Comparison of ENCODE assay signal across 1 cellular context in genomic region chr14:90424075-90424474, GRCh38.
TF ChIP-seq lines count a peak whose summit lies in the region.

No MANE protein-coding gene starts in this region.

TF ChIP-seq in GM23338, 12 proteins besides CTCF, POLR2A, EP300 and RAD21 (continued from another document):
- TF ChIP-seq ZNF462 (CRISPR knock-in tag; IDR thresholded peaks at IDR 0.05) (no peak), STAT1 (IDR thresholded peaks at IDR 0.05; ENCODE audit: unreplicated experiment) (no peak), CREB1 (CRISPR knock-in tag; IDR thresholded peaks at IDR 0.05; ENCODE audit: low read depth) (no peak), ZNF331 (CRISPR knock-in tag; IDR thresholded peaks at IDR 0.05; ENCODE audit: low read depth) (no peak), REST (IDR thresholded peaks at IDR 0.05; ENCODE audit: unreplicated experiment) (no peak), EZH2 (IDR thresholded peaks at IDR 0.05; ENCODE audit: low read depth, unreplicated experiment) (no peak), ZNF114 (CRISPR knock-in tag; IDR thresholded peaks at IDR 0.05) (no peak), POLR2AphosphoS5 (IDR thresholded peaks at IDR 0.05; ENCODE audit: low read depth) (no peak), ETS1 (IDR thresholded peaks at IDR 0.05) (no peak), NANOG (IDR thresholded peaks at IDR 0.05; ENCODE audit: borderline replicate concordance) (no peak)
